1 cellular context compared by ENCODE assay signal in genomic region chr21:42668620-42669019, GRCh38.
TF ChIP-seq lines count a peak whose summit lies in the region.

No MANE protein-coding gene starts in this region.

TF ChIP-seq in GM23338, 12 proteins besides CTCF, POLR2A, EP300 and RAD21 (continued from another document):
- TF ChIP-seq, protein P1, sequence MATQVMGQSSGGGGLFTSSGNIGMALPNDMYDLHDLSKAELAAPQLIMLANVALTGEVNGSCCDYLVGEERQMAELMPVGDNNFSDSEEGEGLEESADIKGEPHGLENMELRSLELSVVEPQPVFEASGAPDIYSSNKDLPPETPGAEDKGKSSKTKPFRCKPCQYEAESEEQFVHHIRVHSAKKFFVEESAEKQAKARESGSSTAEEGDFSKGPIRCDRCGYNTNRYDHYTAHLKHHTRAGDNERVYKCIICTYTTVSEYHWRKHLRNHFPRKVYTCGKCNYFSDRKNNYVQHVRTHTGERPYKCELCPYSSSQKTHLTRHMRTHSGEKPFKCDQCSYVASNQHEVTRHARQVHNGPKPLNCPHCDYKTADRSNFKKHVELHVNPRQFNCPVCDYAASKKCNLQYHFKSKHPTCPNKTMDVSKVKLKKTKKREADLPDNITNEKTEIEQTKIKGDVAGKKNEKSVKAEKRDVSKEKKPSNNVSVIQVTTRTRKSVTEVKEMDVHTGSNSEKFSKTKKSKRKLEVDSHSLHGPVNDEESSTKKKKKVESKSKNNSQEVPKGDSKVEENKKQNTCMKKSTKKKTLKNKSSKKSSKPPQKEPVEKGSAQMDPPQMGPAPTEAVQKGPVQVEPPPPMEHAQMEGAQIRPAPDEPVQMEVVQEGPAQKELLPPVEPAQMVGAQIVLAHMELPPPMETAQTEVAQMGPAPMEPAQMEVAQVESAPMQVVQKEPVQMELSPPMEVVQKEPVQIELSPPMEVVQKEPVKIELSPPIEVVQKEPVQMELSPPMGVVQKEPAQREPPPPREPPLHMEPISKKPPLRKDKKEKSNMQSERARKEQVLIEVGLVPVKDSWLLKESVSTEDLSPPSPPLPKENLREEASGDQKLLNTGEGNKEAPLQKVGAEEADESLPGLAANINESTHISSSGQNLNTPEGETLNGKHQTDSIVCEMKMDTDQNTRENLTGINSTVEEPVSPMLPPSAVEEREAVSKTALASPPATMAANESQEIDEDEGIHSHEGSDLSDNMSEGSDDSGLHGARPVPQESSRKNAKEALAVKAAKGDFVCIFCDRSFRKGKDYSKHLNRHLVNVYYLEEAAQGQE (IDR thresholded peaks at IDR 0.05; ENCODE audit: unreplicated experiment) = no peak
- TF ChIP-seq NANOG (IDR thresholded peaks at IDR 0.05; ENCODE audit: borderline replicate concordance) (no peak), CREB1 (CRISPR knock-in tag; IDR thresholded peaks at IDR 0.05; ENCODE audit: low read depth) (no peak)
TF ChIP-seq in GM23338: peak in this region for 0.
